Comparison of ENCODE assay signal across 7 cellular contexts in the genomic region with DNA sequence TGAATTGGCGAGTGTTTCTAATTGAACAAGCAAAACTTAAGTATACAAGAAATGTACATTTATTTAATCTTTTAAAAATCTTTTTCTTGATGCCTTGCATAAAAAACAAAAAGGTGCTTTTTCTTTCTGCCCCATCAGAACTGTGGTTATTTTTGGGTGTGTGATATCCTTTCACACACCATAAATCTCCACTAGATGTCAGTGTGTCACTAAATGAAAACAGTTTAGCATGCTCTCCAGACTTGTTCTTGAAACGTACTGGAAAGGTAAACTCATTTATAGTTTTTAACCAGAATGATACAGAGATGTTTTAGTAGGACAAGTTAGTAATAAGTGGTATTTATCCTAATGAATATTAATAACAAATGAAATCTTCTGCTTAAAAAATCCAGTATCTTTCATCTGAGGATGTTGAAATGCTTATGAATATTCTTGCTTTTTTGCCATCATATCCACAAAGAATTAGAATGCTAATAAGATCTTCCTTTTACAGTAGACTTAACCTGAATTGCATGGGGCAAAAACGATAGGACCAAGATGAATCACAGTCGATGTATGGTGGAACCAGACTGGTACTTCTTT.
DNase-seq lines count a peak whose midpoint lies in the region; ATAC-seq, FAIRE-seq and TF ChIP-seq lines count a peak whose summit lies in the region.

No MANE protein-coding gene starts in this region.

- H3K4me1 ChIP-seq in GM12878 (ENCODE audit: control insufficient read depth, insufficient read depth, low read length) (no peaks in the 10 kb centered on the region), keratinocyte (ENCODE audit: control insufficient read depth, extremely low read depth, insufficient read depth, low read length) (peaks cover 27% of the 10 kb centered on the region), thyroid gland (no peaks in the 10 kb centered on the region)

- CTCF ChIA-PET in GM12878 (lab: Yijun Ruan, JAX) = interaction anchor here (0.7 to 1.7 kb wide), 6 partner anchors 8 to 642 kb away, joined by 3 to 12 read pairs (median 6); no protein-coding TSS in a partner anchor

- dilution Hi-C loops in keratinocyte (cut with MboI; ENCODE audit: extremely low pct_ligation_motif_present, low sequenced_read_pairs) = no loop called here

- no peak overlapping the region for H3K27ac ChIP-seq in GM12878 (ENCODE audit: control insufficient read depth, insufficient read depth)
- H3K27ac ChIP-seq in keratinocyte (ENCODE audit: control insufficient read depth, insufficient read depth, low read length) = no peak overlapping the region
- H3K27ac ChIP-seq in thyroid gland = no peak overlapping the region

- SMC1A ChIA-PET in GM12878 (lab: Charles Lee; ENCODE audit: uncharacterized antibody, unreplicated experiment) = interaction anchor here (1.0 to 2.0 kb wide), 4 partner anchors 28 to 642 kb away, joined by 3 to 8 read pairs (median 3); no protein-coding TSS in a partner anchor

- H3K27me3 ChIP-seq in GM12878 (replicated peaks in 1 of 2; ENCODE audit: control insufficient read depth in 2 of 2, insufficient read depth in 2 of 2, low read length in 1 of 2) (no peaks in the 10 kb centered on the region), keratinocyte (ENCODE audit: control insufficient read depth, extremely low read depth, insufficient read depth, low read length) (no peaks in the 10 kb centered on the region), thyroid gland (no peaks in the 10 kb centered on the region)

- H3K9me3 ChIP-seq in GM12878 (replicated peaks; ENCODE audit: control insufficient read depth, insufficient read depth, low read length) = no peaks in the 10 kb centered on the region
- H3K9me3 ChIP-seq in keratinocyte (ENCODE audit: control insufficient read depth, low read depth, low read length) = no peaks in the 10 kb centered on the region
- H3K9me3 ChIP-seq in thyroid gland = no peaks in the 10 kb centered on the region

- H3K36me3 ChIP-seq in GM12878 (ENCODE audit: control insufficient read depth in 2 of 2, insufficient read depth in 2 of 2, low read length in 1 of 2) = no peaks in the 10 kb centered on the region
- H3K36me3 ChIP-seq in keratinocyte (ENCODE audit: control insufficient read depth in 2 of 2, extremely low read depth in 1 of 2, insufficient read depth in 2 of 2, low read length in 2 of 2) = no peaks in the 10 kb centered on the region
- H3K36me3 ChIP-seq in thyroid gland = no peaks in the 10 kb centered on the region

- TF ChIP-seq POLR2A in GM12878 (IDR thresholded peaks at IDR 0.05; ENCODE audit: low read depth, low read length) (no peak), thyroid gland (IDR thresholded peaks at IDR 0.05) (no peak)

- H3K79me2 ChIP-seq in GM12878 (ENCODE audit: control insufficient read depth, insufficient read depth, low read length) (no peaks in the 10 kb centered on the region), keratinocyte (ENCODE audit: control insufficient read depth, insufficient read depth, low read length) (peaks cover 3% of the 10 kb centered on the region)

- RAD21 ChIA-PET in GM12878 (lab: Charles Lee; ENCODE audit: unreplicated experiment) = interaction anchor here (0.9 to 1.0 kb wide), 2 partner anchors 638 kb away, joined by 4 read pairs; no protein-coding TSS in a partner anchor

- TF ChIP-seq CTCF in GM12878 (IDR thresholded peaks at IDR 0.05 in 2 of 3, conservative IDR thresholded peaks at IDR 0.05 in 1 of 3; ENCODE audit: control insufficient read depth in 2 of 3, extremely low read depth in 1 of 3, insufficient read depth in 1 of 3, low read depth in 3 of 3, low read length in 3 of 3) = peak; percentile 60 to 71 (median 65)
- TF ChIP-seq CTCF in keratinocyte (optimal IDR thresholded peaks at IDR 0.05 in 1 of 3, IDR thresholded peaks at IDR 0.05 in 1 of 3, conservative IDR thresholded peaks at IDR 0.05 in 1 of 3; ENCODE audit: extremely low read depth in 1 of 3, insufficient read depth in 2 of 3, low read length in 3 of 3) = peak; percentile 31 to 61 (median 47)
- TF ChIP-seq CTCF in thyroid gland (IDR thresholded peaks at IDR 0.05) = peak in 4 of 6 experiments; percentile 26 to 69 (median 57)

- intact Hi-C loops in GM12878 (cut with micrococcal nuclease; ENCODE audit: unreplicated experiment) (loop anchor here (1.0 to 5.0 kb wide), 3 partner anchors 380 to 1000 kb away; a partner anchor contains a TSS), thyroid gland (cut with DNase I) (no loop called here)

- ATAC-seq in GM19035 (IDR thresholded peaks at IDR 0.05; ENCODE audit: unreplicated experiment) = peak; percentile 85
- ATAC-seq in HG03108 (IDR thresholded peaks at IDR 0.05; ENCODE audit: unreplicated experiment) = peak; percentile 80
- peak; percentile 94 for ATAC-seq in GM12878

- no peak overlapping the region for H3K4me3 ChIP-seq in GM12878
- no peak overlapping the region for H3K4me3 ChIP-seq in keratinocyte (ENCODE audit: control insufficient read depth in 2 of 3, extremely low read depth in 1 of 3, insufficient read depth in 2 of 3, low read depth in 1 of 3, low read length in 3 of 3)
- H3K4me3 ChIP-seq in thyroid gland (replicated peaks in 1 of 3) = no peak overlapping the region

- TF ChIP-seq RAD21 in GM12878 (IDR thresholded peaks at IDR 0.05; ENCODE audit: insufficient read depth, low read depth, low read length) = peak; percentile 93

- POLR2A ChIA-PET in GM12878 (lab: Charles Lee) = no interaction called here

- BruUV-seq in GM12878 (replicated peaks; lab: Mats Ljungman, UMichigan) = no TSS peak

- no peak for TF ChIP-seq EP300 in GM12878 (IDR thresholded peaks at IDR 0.05; ENCODE audit: borderline replicate concordance in 1 of 2, control insufficient read depth in 1 of 2, low read depth in 2 of 2, low read length in 2 of 2)

- H4K20me1 ChIP-seq in GM12878 (ENCODE audit: control insufficient read depth, insufficient read depth) (no peaks in the 10 kb centered on the region), keratinocyte (ENCODE audit: control insufficient read depth, extremely low read depth, insufficient read depth, low read length) (no peaks in the 10 kb centered on the region)

- H3K9me1 ChIP-seq in keratinocyte (ENCODE audit: control insufficient read depth, extremely low read depth, insufficient read depth, low read length) = no peaks in the 10 kb centered on the region

- WGBS in GM12878 (ENCODE audit: insufficient coverage, insufficient replicate concordance, low lambda C conversion rate, missing lambda C conversion rate) = 34% methylated on average over 4 of the region's 4 CpGs
- WGBS in thyroid gland, 2 donors = 61 to 65% methylated on average over 4 of the region's 4 CpGs

- H3K9ac ChIP-seq in GM12878 (ENCODE audit: control insufficient read depth, insufficient read depth, low read length) = no peak overlapping the region
- no peak overlapping the region for H3K9ac ChIP-seq in keratinocyte (ENCODE audit: control insufficient read depth, extremely low read depth, insufficient read depth, low read length)

- DNase-seq in DMS79 treated with DMSO at 0.1 percent for 48 hours (lab: John Stamatoyannopoulos, UW) = peak; percentile 61
- DNase-seq in NCI-H345 (lab: John Stamatoyannopoulos, UW) = peak; percentile 58
- DNase-seq in GM12878 (ENCODE audit: low read depth, low spot score) = peak; percentile 16
- DNase-seq in keratinocyte (ENCODE audit: low read depth, low spot score) = no peak
- DNase-seq in thyroid gland = no peak

- no peak overlapping the region for H3K4me2 ChIP-seq in GM12878 (ENCODE audit: control insufficient read depth, insufficient read depth)
- H3K4me2 ChIP-seq in keratinocyte (ENCODE audit: control insufficient read depth, extremely low read depth, insufficient read depth, low read depth, low read length) = no peak overlapping the region

- FAIRE-seq in GM12878 (lab: Jason Lieb, UNC) = peak; percentile 85
- FAIRE-seq in keratinocyte (lab: Jason Lieb, UNC) = peak; percentile 87

- in situ Hi-C loops in GM12878 (cut with MboI) = no loop called here

- H2AFZ ChIP-seq in GM12878 (ENCODE audit: control insufficient read depth, low read depth, low read length) (no peak overlapping the region), keratinocyte (ENCODE audit: control insufficient read depth, low read length) (no peak overlapping the region)

TF ChIP-seq in GM12878, 131 proteins besides CTCF, POLR2A, EP300 and RAD21 (continues in another document):
- TF ChIP-seq ESRRA (IDR thresholded peaks at IDR 0.05; ENCODE audit: low read length) (no peak), MTA3 (IDR thresholded peaks at IDR 0.05; ENCODE audit: borderline replicate concordance, low read length) (no peak), NR2F1 (conservative IDR thresholded peaks at IDR 0.05) (no peak), SMAD5 (IDR thresholded peaks at IDR 0.05; ENCODE audit: low read depth) (no peak), MTA2 (IDR thresholded peaks at IDR 0.05; ENCODE audit: low read depth) (no peak), ZNF622 (IDR thresholded peaks at IDR 0.05) (no peak), RAD51 (IDR thresholded peaks at IDR 0.05) (no peak), FOXM1 (IDR thresholded peaks at IDR 0.05; ENCODE audit: low read depth, low read length) (0 out of 2 replicates have a peak, but pooled peaks have one; percentile 21)
- TF ChIP-seq, protein P1, sequence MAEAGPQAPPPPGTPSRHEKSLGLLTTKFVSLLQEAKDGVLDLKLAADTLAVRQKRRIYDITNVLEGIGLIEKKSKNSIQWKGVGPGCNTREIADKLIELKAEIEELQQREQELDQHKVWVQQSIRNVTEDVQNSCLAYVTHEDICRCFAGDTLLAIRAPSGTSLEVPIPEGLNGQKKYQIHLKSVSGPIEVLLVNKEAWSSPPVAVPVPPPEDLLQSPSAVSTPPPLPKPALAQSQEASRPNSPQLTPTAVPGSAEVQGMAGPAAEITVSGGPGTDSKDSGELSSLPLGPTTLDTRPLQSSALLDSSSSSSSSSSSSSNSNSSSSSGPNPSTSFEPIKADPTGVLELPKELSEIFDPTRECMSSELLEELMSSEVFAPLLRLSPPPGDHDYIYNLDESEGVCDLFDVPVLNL (IDR thresholded peaks at IDR 0.05; ENCODE audit: low read depth, low read length) = no peak

Comparison
In these comparisons a context has a peak if more than half of its experiments do, and no peak if none do; other contexts are left out.
1. DNase-seq: peak in DMS79 treated with DMSO at 0.1 percent for 48 hours (single experiment), NCI-H345 (single experiment) and GM12878 (single experiment); none in keratinocyte (single experiment) and thyroid gland (0 of 2).
2. Peak in every context shown above with its lines, with median percentiles within 50 percentile points of each other: ATAC-seq and CTCF ChIP-seq.